8 cellular contexts compared by ENCODE assay signal in the genomic region with DNA sequence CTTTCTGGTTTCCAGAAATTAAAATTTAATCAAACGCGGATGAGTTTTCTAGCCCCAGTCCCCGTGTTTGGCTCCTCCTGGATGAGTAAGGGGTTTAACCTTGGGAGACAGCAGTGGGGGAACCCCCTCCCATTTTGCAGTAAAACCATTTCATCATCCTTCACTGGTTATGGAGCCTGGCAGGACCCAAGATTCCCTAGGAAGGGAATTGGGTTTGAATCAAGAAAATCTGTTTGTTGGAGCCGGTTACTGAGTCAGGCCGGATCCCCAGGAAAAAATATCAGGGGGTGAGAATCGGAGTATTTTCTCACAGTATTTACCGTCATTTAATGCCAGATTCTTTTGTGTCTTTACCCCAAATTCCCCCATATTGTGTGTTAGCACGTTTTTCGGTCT. TPM values are rescaled to one million over a fixed set of nuclear protein-coding genes. Genes with fewer than 3 reads are reported as not detected.
A peak's percentile ranks its signal among the peaks of the same experiment; 100 is the strongest.
DNase-seq lines count a peak whose midpoint lies in the region; ATAC-seq and TF ChIP-seq lines count a peak whose summit lies in the region.

No MANE protein-coding gene starts in this region.

- no peak for TF ChIP-seq EP300 in esophagus muscularis mucosa (IDR thresholded peaks at IDR 0.05)

- DNase-seq in G401 (ENCODE audit: low spot score) (peak; percentile 30), Peyer's patch (no peak), esophagus muscularis mucosa (ENCODE audit: extremely low spot score) (no peak), psoas muscle (no peak), DMS153 (lab: John Stamatoyannopoulos, UW) (no peak)
- DNase-seq in activated CD4-positive, CD25-positive, alpha-beta regulatory T cell (lab: John Stamatoyannopoulos, UW): no peak
- no peak for DNase-seq in stimulated activated CD8-positive, alpha-beta memory T cell treated with anti-CD3 and anti-CD28 coated beads, Interleukin-4, amount 100 ng/mL, for 48 hours

- H3K27me3 ChIP-seq in Peyer's patch (no peaks in the 10 kb centered on the region), esophagus muscularis mucosa (no peaks in the 10 kb centered on the region), psoas muscle (ENCODE audit: insufficient read depth in 3 of 3, low read length in 2 of 3) (no peaks in the 10 kb centered on the region)

- in situ Hi-C loops in G401 (cut with HindIII; ENCODE audit: low sequenced_read_pairs): no loop called here

- intact Hi-C loops in esophagus muscularis mucosa (cut with DNase I): loop anchor here (5.0 to 10.0 kb wide), 2 partner anchors 81 to 671 kb away; a partner anchor contains a TSS
- intact Hi-C loops in psoas muscle (cut with DNase I): loop anchor here in 1 of 2 donors (5.0 to 10.0 kb wide), 2 partner anchors 76 to 671 kb away; a partner anchor contains a TSS

- TF ChIP-seq POLR2A in Peyer's patch (IDR thresholded peaks at IDR 0.05): no peak
- no peak for TF ChIP-seq POLR2A in esophagus muscularis mucosa (IDR thresholded peaks at IDR 0.05; ENCODE audit: low read depth)

- no peaks in the 10 kb centered on the region for H3K9me3 ChIP-seq in Peyer's patch
- no peaks in the 10 kb centered on the region for H3K9me3 ChIP-seq in esophagus muscularis mucosa
- H3K9me3 ChIP-seq in psoas muscle: no peaks in the 10 kb centered on the region

- peaks cover 0 to 50% (median 6%) of the 10 kb centered on the region in 4 donors for H3K4me1 ChIP-seq in Peyer's patch
- H3K4me1 ChIP-seq in esophagus muscularis mucosa: peaks cover 49 to 61% (median 60%) of the 10 kb centered on the region in 4 donors
- H3K4me1 ChIP-seq in psoas muscle: peaks cover 41% of the 10 kb centered on the region

- TF ChIP-seq CTCF in Peyer's patch (IDR thresholded peaks at IDR 0.05): no peak
- no peak for TF ChIP-seq CTCF in esophagus muscularis mucosa (IDR thresholded peaks at IDR 0.05)
- TF ChIP-seq CTCF in psoas muscle (IDR thresholded peaks at IDR 0.05): no peak

- no peaks in the 10 kb centered on the region for H3K36me3 ChIP-seq in Peyer's patch
- peaks cover 0 to 6% (median 0%) of the 10 kb centered on the region in 4 donors for H3K36me3 ChIP-seq in esophagus muscularis mucosa
- peaks cover 0 to 17% of the 10 kb centered on the region in 2 donors for H3K36me3 ChIP-seq in psoas muscle (ENCODE audit: insufficient read depth in 1 of 2, low read depth in 1 of 2)

- peak overlapping the region; percentile 76 to 100 (median 96) for H3K4me3 ChIP-seq in Peyer's patch
- H3K4me3 ChIP-seq in esophagus muscularis mucosa: peak overlapping the region; percentile 83 to 98 (median 90)
- H3K4me3 ChIP-seq in psoas muscle: peak overlapping the region; percentile 83

- no peak for ATAC-seq in psoas muscle
- no peak for ATAC-seq in HG03432 (IDR thresholded peaks at IDR 0.05; ENCODE audit: unreplicated experiment)

- H3K27ac ChIP-seq in Peyer's patch: peak overlapping the region; percentile 93 to 100 (median 98)
- H3K27ac ChIP-seq in esophagus muscularis mucosa (replicated peaks in 1 of 4): peak overlapping the region; percentile 95 to 99 (median 98)
- H3K27ac ChIP-seq in psoas muscle: peak overlapping the region; percentile 94

- WGBS in esophagus muscularis mucosa: 0% methylated on average over 9 of the region's 9 CpGs
- WGBS in psoas muscle, 3 donors: 1% methylated on average over 9 of the region's 9 CpGs

RNA-seq across cellular contexts. Expression of a gene that starts 0.8 kb away (rescaled TPM):
- 96.3 and 138 TPM in 2 replicates for total RNA-seq in G401 (2014; rRNA removed; shearing (Covaris generic))
- total RNA-seq in Peyer's patch (100 to 1,000 TPM; 105 to 174 (median 125) TPM), esophagus muscularis mucosa (100 to 1,000 TPM; 121 to 140 (median 130) TPM), psoas muscle (10 to 100 TPM; 63.2 to 92.1 (median 80.6) TPM)
- 100 to 1,000 TPM in 1 of 3 donors, 10 to 100 TPM in 2; 44.2 to 109 (median 96.0) TPM for polyA plus RNA-seq in psoas muscle

RNA-seq across cellular contexts. Expression of a gene that starts 23.6 kb away (rescaled TPM):
- 3.7 and 11.4 TPM in 2 replicates for total RNA-seq in G401 (2014; rRNA removed; shearing (Covaris generic))
- 100 to 1,000 TPM in 1 of 4 donors, 10 to 100 TPM in 3; 10.5 to 123 (median 33.6) TPM for total RNA-seq in Peyer's patch
- total RNA-seq in esophagus muscularis mucosa: 1 to 10 TPM; 2.0 to 5.9 (median 2.9) TPM
- 1 to 10 TPM; 1.5 to 2.8 (median 2.1) TPM for total RNA-seq in psoas muscle
- 1 to 10 TPM; 1.0 to 2.4 (median 1.8) TPM for polyA plus RNA-seq in psoas muscle
